In genomic region chr5:173781826-173782670, GRCh38 we compare ENCODE assay signal across 1 cellular context.
TF ChIP-seq lines count a peak whose summit lies in the region.

No MANE protein-coding gene starts in this region.

TF ChIP-seq in SK-N-SH, 30 proteins besides CTCF, POLR2A, EP300 and RAD21 (continued from another document):
- TF ChIP-seq, protein P1, sequence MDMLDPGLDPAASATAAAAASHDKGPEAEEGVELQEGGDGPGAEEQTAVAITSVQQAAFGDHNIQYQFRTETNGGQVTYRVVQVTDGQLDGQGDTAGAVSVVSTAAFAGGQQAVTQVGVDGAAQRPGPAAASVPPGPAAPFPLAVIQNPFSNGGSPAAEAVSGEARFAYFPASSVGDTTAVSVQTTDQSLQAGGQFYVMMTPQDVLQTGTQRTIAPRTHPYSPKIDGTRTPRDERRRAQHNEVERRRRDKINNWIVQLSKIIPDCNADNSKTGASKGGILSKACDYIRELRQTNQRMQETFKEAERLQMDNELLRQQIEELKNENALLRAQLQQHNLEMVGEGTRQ (IDR thresholded peaks at IDR 0.05; ENCODE audit: borderline replicate concordance, low read depth, low read length), result no peak
- TF ChIP-seq, protein P2, sequence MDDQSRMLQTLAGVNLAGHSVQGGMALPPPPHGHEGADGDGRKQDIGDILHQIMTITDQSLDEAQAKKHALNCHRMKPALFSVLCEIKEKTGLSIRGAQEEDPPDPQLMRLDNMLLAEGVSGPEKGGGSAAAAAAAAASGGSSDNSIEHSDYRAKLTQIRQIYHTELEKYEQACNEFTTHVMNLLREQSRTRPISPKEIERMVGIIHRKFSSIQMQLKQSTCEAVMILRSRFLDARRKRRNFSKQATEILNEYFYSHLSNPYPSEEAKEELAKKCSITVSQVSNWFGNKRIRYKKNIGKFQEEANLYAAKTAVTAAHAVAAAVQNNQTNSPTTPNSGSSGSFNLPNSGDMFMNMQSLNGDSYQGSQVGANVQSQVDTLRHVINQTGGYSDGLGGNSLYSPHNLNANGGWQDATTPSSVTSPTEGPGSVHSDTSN (IDR thresholded peaks at IDR 0.05), result no peak
- TF ChIP-seq, protein P3, sequence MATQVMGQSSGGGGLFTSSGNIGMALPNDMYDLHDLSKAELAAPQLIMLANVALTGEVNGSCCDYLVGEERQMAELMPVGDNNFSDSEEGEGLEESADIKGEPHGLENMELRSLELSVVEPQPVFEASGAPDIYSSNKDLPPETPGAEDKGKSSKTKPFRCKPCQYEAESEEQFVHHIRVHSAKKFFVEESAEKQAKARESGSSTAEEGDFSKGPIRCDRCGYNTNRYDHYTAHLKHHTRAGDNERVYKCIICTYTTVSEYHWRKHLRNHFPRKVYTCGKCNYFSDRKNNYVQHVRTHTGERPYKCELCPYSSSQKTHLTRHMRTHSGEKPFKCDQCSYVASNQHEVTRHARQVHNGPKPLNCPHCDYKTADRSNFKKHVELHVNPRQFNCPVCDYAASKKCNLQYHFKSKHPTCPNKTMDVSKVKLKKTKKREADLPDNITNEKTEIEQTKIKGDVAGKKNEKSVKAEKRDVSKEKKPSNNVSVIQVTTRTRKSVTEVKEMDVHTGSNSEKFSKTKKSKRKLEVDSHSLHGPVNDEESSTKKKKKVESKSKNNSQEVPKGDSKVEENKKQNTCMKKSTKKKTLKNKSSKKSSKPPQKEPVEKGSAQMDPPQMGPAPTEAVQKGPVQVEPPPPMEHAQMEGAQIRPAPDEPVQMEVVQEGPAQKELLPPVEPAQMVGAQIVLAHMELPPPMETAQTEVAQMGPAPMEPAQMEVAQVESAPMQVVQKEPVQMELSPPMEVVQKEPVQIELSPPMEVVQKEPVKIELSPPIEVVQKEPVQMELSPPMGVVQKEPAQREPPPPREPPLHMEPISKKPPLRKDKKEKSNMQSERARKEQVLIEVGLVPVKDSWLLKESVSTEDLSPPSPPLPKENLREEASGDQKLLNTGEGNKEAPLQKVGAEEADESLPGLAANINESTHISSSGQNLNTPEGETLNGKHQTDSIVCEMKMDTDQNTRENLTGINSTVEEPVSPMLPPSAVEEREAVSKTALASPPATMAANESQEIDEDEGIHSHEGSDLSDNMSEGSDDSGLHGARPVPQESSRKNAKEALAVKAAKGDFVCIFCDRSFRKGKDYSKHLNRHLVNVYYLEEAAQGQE (IDR thresholded peaks at IDR 0.05; ENCODE audit: low read depth, low read length), result no peak
- TF ChIP-seq JUND (IDR thresholded peaks at IDR 0.05), result peak; percentile 18; the same call in 1 of the 2 replicates
- TF ChIP-seq MAX (IDR thresholded peaks at IDR 0.05; ENCODE audit: low read depth), result peak; percentile 92
- no peak for TF ChIP-seq MEF2A (IDR thresholded peaks at IDR 0.05; ENCODE audit: borderline replicate concordance, low read depth)
- peak; percentile 72 for TF ChIP-seq TCF12 (IDR thresholded peaks at IDR 0.05)
- TF ChIP-seq FOXM1 (IDR thresholded peaks at IDR 0.05; ENCODE audit: low read depth), result no peak
